In genomic region chr19:37506387-37507166, GRCh38 we compare ENCODE assay signal across 8 cellular contexts. TPM values are rescaled to one million over a fixed set of nuclear protein-coding genes. Genes with fewer than 3 reads are reported as not detected.
DNase-seq lines count a peak whose midpoint lies in the region; ATAC-seq and TF ChIP-seq lines count a peak whose summit lies in the region.

Gene ZNF793, plus strand, starts transcription at chr19:37506939. Its CDS starts 16,501 bp downstream, at chr19:37523440.

- H3K4me1 ChIP-seq in A673 (ENCODE audit: insufficient read depth, low read length, poor library complexity, severe bottlenecking) (no peaks in the 10 kb centered on the region), liver (ENCODE audit: control insufficient read depth in 4 of 4, insufficient read depth in 4 of 4, low read length in 3 of 4) (no peaks in the 10 kb centered on the region)

- BruUV-seq in A673 (replicated peaks; lab: Mats Ljungman, UMichigan) = no TSS peak

- H3K9me3 ChIP-seq in A673 (ENCODE audit: low read depth, low read length, poor library complexity, severe bottlenecking) (peaks cover 33% of the 10 kb centered on the region), liver (ENCODE audit: control insufficient read depth in 4 of 4, low read length in 3 of 4) (peaks cover 17 to 32% (median 25%) of the 10 kb centered on the region in 4 donors)

- H3K9me3 Mint-ChIP-seq in activated CD4-positive, alpha-beta T cell treated with anti-CD3 and anti-CD28 coated beads, Interleukin-2, amount 10 ng/mL, durations not matched to agents 7 days and 5 days = peaks cover 30% of the 10 kb centered on the region

- DNase-seq in A673 (ENCODE audit: low spot score) (peak; percentile 15), NCI-H2107 (lab: John Stamatoyannopoulos, UW) (peak; percentile 82), dorsolateral prefrontal cortex (peak; percentile 70 to 89 (median 81)), HT-29 (ENCODE audit: low spot score) (no peak)
- peak; percentile 82 for DNase-seq in activated CD4-positive, alpha-beta T cell treated with anti-CD3 and anti-CD28 coated beads, Interleukin-2, amount 10 ng/mL, durations not matched to agents 7 days and 5 days
- peak; percentile 78 to 82 for DNase-seq in stimulated activated CD4-positive, alpha-beta T cell treated with anti-CD3 and anti-CD28 coated beads, Interleukin-2, amount 100 ng/mL, for 24 hours

- TF ChIP-seq RAD21 in liver (IDR thresholded peaks at IDR 0.05) = no peak

- CTCF ChIA-PET in A673 (lab: Charles Lee) = interaction anchor here (0.6 kb wide), 1 partner anchor 16 kb away, joined by 5 read pairs; no protein-coding TSS in a partner anchor
- CTCF ChIA-PET in activated CD4-positive, alpha-beta T cell treated with anti-CD3 and anti-CD28 coated beads, Interleukin-2, amount 10 ng/mL, durations not matched to agents 7 days and 5 days (lab: Charles Lee) = interaction anchor here (1.1 kb wide), 1 partner anchor 172 kb away, joined by 3 read pairs; a partner anchor contains a TSS

- intact Hi-C loops in A673 (cut with micrococcal nuclease; ENCODE audit: unreplicated experiment) = no loop called here
- intact Hi-C loops in dorsolateral prefrontal cortex (cut with DNase I) = loop anchor here (2.0 to 5.0 kb wide), 3 partner anchors 39 to 136 kb away; partner anchors contain the start of genes ZNF569 (in 2 of the 2), ZNF527 (in 1 of the 2) and ZNF570 (in 1 of the 2)

- no peak within 1 kb of the TSS for H3K27ac Mint-ChIP-seq in activated CD4-positive, alpha-beta T cell treated with anti-CD3 and anti-CD28 coated beads, Interleukin-2, amount 10 ng/mL, durations not matched to agents 7 days and 5 days

- no peak within 1 kb of the TSS for H3K4me3 Mint-ChIP-seq in activated CD4-positive, alpha-beta T cell treated with anti-CD3 and anti-CD28 coated beads, Interleukin-2, amount 10 ng/mL, durations not matched to agents 7 days and 5 days

- no peaks in the 10 kb centered on the region for H3K27me3 ChIP-seq in A673 (replicated peaks; ENCODE audit: insufficient read depth, low read depth, low read length, poor library complexity)
- no peaks in the 10 kb centered on the region for H3K27me3 ChIP-seq in dorsolateral prefrontal cortex
- H3K27me3 ChIP-seq in liver (ENCODE audit: control insufficient read depth in 4 of 4, insufficient read depth in 4 of 4, low read length in 3 of 4) = no peaks in the 10 kb centered on the region

- H3K36me3 ChIP-seq in A673 (ENCODE audit: insufficient read depth, low read length, poor library complexity, severe bottlenecking) (no peaks in the 10 kb centered on the region), liver (ENCODE audit: control insufficient read depth in 4 of 4, insufficient read depth in 3 of 4, low read depth in 1 of 4, low read length in 3 of 4) (no peaks in the 10 kb centered on the region)

- H3K36me3 Mint-ChIP-seq in activated CD4-positive, alpha-beta T cell treated with anti-CD3 and anti-CD28 coated beads, Interleukin-2, amount 10 ng/mL, durations not matched to agents 7 days and 5 days (ENCODE audit: low read depth) = peaks cover 33% of the 10 kb centered on the region

- ATAC-seq in GM19452 (IDR thresholded peaks at IDR 0.05; ENCODE audit: unreplicated experiment) = peak; percentile 67

- WGBS in liver = 2% methylated on average over 40 of the region's 40 CpGs

- peak within 1 kb of the TSS; percentile 34 for H3K4me3 ChIP-seq in A673 (ENCODE audit: low read depth, low read length, poor library complexity, severe bottlenecking)
- H3K4me3 ChIP-seq in dorsolateral prefrontal cortex = peak within 1 kb of the TSS; percentile 66 to 95 (median 84)
- peak within 1 kb of the TSS; percentile 50 to 67 (median 60) for H3K4me3 ChIP-seq in liver (ENCODE audit: low read depth in 1 of 3, low read length in 3 of 3)

- H3K4me1 Mint-ChIP-seq in activated CD4-positive, alpha-beta T cell treated with anti-CD3 and anti-CD28 coated beads, Interleukin-2, amount 10 ng/mL, durations not matched to agents 7 days and 5 days = no peaks in the 10 kb centered on the region

- H3K9ac ChIP-seq in liver (ENCODE audit: low read depth in 1 of 2, low read length in 2 of 2) = peak within 1 kb of the TSS in 1 of 2 donors; percentile 60

- no peak within 1 kb of the TSS for H3K27ac ChIP-seq in A673 (ENCODE audit: low read depth, low read length, poor library complexity, severe bottlenecking)
- peak within 1 kb of the TSS; percentile 89 to 99 (median 97) for H3K27ac ChIP-seq in dorsolateral prefrontal cortex
- peak within 1 kb of the TSS; percentile 63 to 68 for H3K27ac ChIP-seq in liver (ENCODE audit: low read depth in 1 of 2, low read length in 2 of 2)

- TF ChIP-seq CTCF in A673 (conservative IDR thresholded peaks at IDR 0.05; ENCODE audit: low read depth, low read length) (no peak), dorsolateral prefrontal cortex (IDR thresholded peaks at IDR 0.05 in 54 of 56, conservative IDR thresholded peaks at IDR 0.05 in 2 of 56; ENCODE audit: low read depth in 1 of 56, partially characterized antibody in 56 of 56) (peak in 7 of 56 donors; percentile 5 to 16 (median 13)), liver (IDR thresholded peaks at IDR 0.05; ENCODE audit: low read depth, low read length, missing input control) (no peak)

- POLR2A ChIA-PET in A673 (lab: Charles Lee; ENCODE audit: low non-redundant PET) = interaction anchor here (0.5 to 0.6 kb wide), 2 partner anchors 12 to 85 kb away, joined by 3 to 4 read pairs; no protein-coding TSS in a partner anchor
- POLR2A ChIA-PET in activated CD4-positive, alpha-beta T cell treated with anti-CD3 and anti-CD28 coated beads, Interleukin-2, amount 10 ng/mL, durations not matched to agents 7 days and 5 days (lab: Charles Lee) = interaction anchor here (0.6 to 1.2 kb wide), 3 partner anchors 9 to 88 kb away, joined by 3 to 4 read pairs (median 4); partner anchors contain the start of genes ZNF540 and ZNF571

- H3K27me3 Mint-ChIP-seq in activated CD4-positive, alpha-beta T cell treated with anti-CD3 and anti-CD28 coated beads, Interleukin-2, amount 10 ng/mL, durations not matched to agents 7 days and 5 days = no peaks in the 10 kb centered on the region

TF ChIP-seq in liver, 16 proteins besides CTCF, POLR2A, EP300 and RAD21:
- TF ChIP-seq, protein P1, sequence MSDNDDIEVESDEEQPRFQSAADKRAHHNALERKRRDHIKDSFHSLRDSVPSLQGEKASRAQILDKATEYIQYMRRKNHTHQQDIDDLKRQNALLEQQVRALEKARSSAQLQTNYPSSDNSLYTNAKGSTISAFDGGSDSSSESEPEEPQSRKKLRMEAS (IDR thresholded peaks at IDR 0.05) = no peak
- TF ChIP-seq FOXA2 (IDR thresholded peaks at IDR 0.05) = no peak
- TF ChIP-seq FOXA1 (IDR thresholded peaks at IDR 0.05) = no peak
- no peak for TF ChIP-seq EGR1 (IDR thresholded peaks at IDR 0.05; ENCODE audit: low read depth in 2 of 2)
- TF ChIP-seq SP1 (IDR thresholded peaks at IDR 0.05) = no peak
- TF ChIP-seq HNF4A (conservative IDR thresholded peaks at IDR 0.05) = no peak
- TF ChIP-seq TAF1 (conservative IDR thresholded peaks at IDR 0.05) = no peak
- TF ChIP-seq GABPA (IDR thresholded peaks at IDR 0.05 in 1 of 2, conservative IDR thresholded peaks at IDR 0.05 in 1 of 2) = no peak
- TF ChIP-seq ZBTB33 (IDR thresholded peaks at IDR 0.05) = peak; percentile 70
- TF ChIP-seq NR2F2 (IDR thresholded peaks at IDR 0.05) = no peak
- TF ChIP-seq REST (IDR thresholded peaks at IDR 0.05) = no peak
- TF ChIP-seq JUND (IDR thresholded peaks at IDR 0.05) = no peak
- peak; percentile 97 for TF ChIP-seq YY1 (IDR thresholded peaks at IDR 0.05)
- TF ChIP-seq RXRA (IDR thresholded peaks at IDR 0.05) = no peak

RNA-seq across cellular contexts. Expression of gene ZNF793, which starts in this region (rescaled TPM):
- total RNA-seq in A673 (2021) (0.83 and 1.2 TPM in 2 replicates), dorsolateral prefrontal cortex (10 to 100 TPM; 15.9 to 32.1 (median 22.9) TPM), liver (under 1 TPM; 0.84 to 0.93 TPM)
- total RNA-seq in activated CD4-positive, alpha-beta T cell treated with anti-CD3 and anti-CD28 coated beads, Interleukin-2, amount 10 ng/mL, durations not matched to agents 7 days and 5 days = 1 to 10 TPM; 4.1 to 4.9 TPM
- polyA plus RNA-seq in liver = under 1 TPM; 0.15 to 0.18 TPM
- total RNA-seq in HT-29 (2014; rRNA removed; shearing (Covaris generic)) = not detected in 2 replicates

Comparison
In these comparisons a context has a peak if more than half of its experiments do, and no peak if none do; other contexts are left out.
1. H3K4me3 ChIP-seq: peak in every context shown above with its lines; median percentile 84 in dorsolateral prefrontal cortex; 60 in liver; 34 in A673.